19 cellular contexts compared by ENCODE assay signal in the genomic region with DNA sequence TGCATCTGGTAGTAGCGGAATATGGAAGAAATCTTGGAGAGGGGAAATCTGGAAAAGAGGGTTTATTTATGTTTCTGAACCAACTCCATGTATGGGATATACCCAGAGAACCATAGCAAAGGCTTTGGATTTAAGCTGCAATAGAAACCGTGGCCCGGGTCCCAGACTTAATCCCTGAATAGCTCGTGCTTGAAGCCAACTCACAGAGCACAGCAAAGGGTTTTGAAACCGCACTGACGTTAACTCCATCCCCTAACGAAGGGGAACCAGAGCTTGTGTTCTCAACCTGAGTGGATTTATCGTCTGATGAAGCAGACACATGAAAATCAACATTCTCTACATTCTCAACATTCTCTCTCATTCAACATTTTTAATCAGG.
DNase-seq lines count a peak whose midpoint lies in the region; ATAC-seq, FAIRE-seq and TF ChIP-seq lines count a peak whose summit lies in the region.
"Had no signal": no experiment of that assay in that cellular context is flagged by ENCODE, and none has a peak within 500 bp of the region (broad histone marks: within the 10 kb centered on the region; RNA-seq: fewer than 3 reads in every experiment).

No MANE protein-coding gene starts in this region.

- H4K8ac ChIP-seq in neuronal stem cell (ENCODE audit: low read depth, low read length) = no peak overlapping the region

- ATAC-seq in HG03108 (IDR thresholded peaks at IDR 0.05; ENCODE audit: unreplicated experiment) (no peak), heart left ventricle (no peak), GM21515 (IDR thresholded peaks at IDR 0.05; ENCODE audit: unreplicated experiment) (no peak), GM21786 (IDR thresholded peaks at IDR 0.05; ENCODE audit: unreplicated experiment) (no peak)
- ATAC-seq: HCT116 had no signal

- no peak overlapping the region for H3K18ac ChIP-seq in neuronal stem cell (ENCODE audit: low read length)

- no peak overlapping the region for H3K14ac ChIP-seq in neuronal stem cell (ENCODE audit: low read length)

- H2BK12ac ChIP-seq in neuronal stem cell (ENCODE audit: low read length) = no peak overlapping the region

- peak overlapping the region; percentile 66 for H3K27ac Mint-ChIP-seq in activated naive CD8-positive, alpha-beta T cell
- H3K27ac Mint-ChIP-seq in endodermal cell = peak overlapping the region; percentile 16
- H3K27ac Mint-ChIP-seq: activated CD4-positive, alpha-beta T cell treated with anti-CD3 and anti-CD28 coated beads, Interleukin-2, amount 10 ng/mL, durations not matched to agents 7 days and 5 days; CD14-positive monocyte; T-helper 2 cell treated with Interferon-gamma antibody and Interleukin-4, amounts not matched to agents 5 μg/mL and 100 μg/mL, for 36 hours had no signal

- H3K9ac ChIP-seq in endodermal cell (ENCODE audit: extremely low read depth, low read length, poor library complexity, severe bottlenecking) (no peak overlapping the region), neuronal stem cell (ENCODE audit: low read depth, low read length, poor library complexity) (no peak overlapping the region)

- no peak overlapping the region for H3K4ac ChIP-seq in neuronal stem cell (ENCODE audit: low read length)

- H3K4me1 Mint-ChIP-seq in activated naive CD8-positive, alpha-beta T cell (ENCODE audit: low read depth) = peaks cover 75% of the 10 kb centered on the region
- H3K4me1 Mint-ChIP-seq in endodermal cell = peaks cover 10% of the 10 kb centered on the region
- H3K4me1 Mint-ChIP-seq: CD14-positive monocyte had no signal

- H3K36me3 ChIP-seq in endodermal cell (ENCODE audit: control insufficient read depth, insufficient read depth, low read length) (no peaks in the 10 kb centered on the region), neuronal stem cell (replicated peaks in 1 of 2; ENCODE audit: control insufficient read depth in 2 of 2, insufficient read depth in 2 of 2, low read length in 2 of 2) (no peaks in the 10 kb centered on the region), heart left ventricle (no peaks in the 10 kb centered on the region)

- peak; percentile 48 for FAIRE-seq in D721Med (lab: Jason Lieb, UNC)

- no peak overlapping the region for H3K27ac ChIP-seq in endodermal cell (ENCODE audit: low read depth, low read length)
- peak overlapping the region; percentile 61 for H3K27ac ChIP-seq in neuronal stem cell (replicated peaks; ENCODE audit: low read length)
- no peak overlapping the region for H3K27ac ChIP-seq in heart left ventricle
- H3K27ac ChIP-seq: coronary artery, RWPE1 had no signal

- H3K4me3 ChIP-seq in endodermal cell (ENCODE audit: low read length) = no peak overlapping the region
- no peak overlapping the region for H3K4me3 ChIP-seq in neuronal stem cell (ENCODE audit: low read length in 2 of 2)
- H3K4me3 ChIP-seq in heart left ventricle = no peak overlapping the region
- H3K4me3 ChIP-seq: coronary artery had no signal

- no peak overlapping the region for H3K4me3 Mint-ChIP-seq in activated naive CD8-positive, alpha-beta T cell
- H3K4me3 Mint-ChIP-seq in endodermal cell = no peak overlapping the region
- H3K4me3 Mint-ChIP-seq: activated CD4-positive, alpha-beta T cell treated with anti-CD3 and anti-CD28 coated beads, Interleukin-2, amount 10 ng/mL, durations not matched to agents 7 days and 5 days; CD14-positive monocyte; T-helper 2 cell treated with Interferon-gamma antibody and Interleukin-4, amounts not matched to agents 5 μg/mL and 100 μg/mL, for 36 hours had no signal

- no peaks in the 10 kb centered on the region for H3K27me3 ChIP-seq in endodermal cell (ENCODE audit: control insufficient read depth, insufficient read depth, low read length, poor library complexity, severe bottlenecking)
- no peaks in the 10 kb centered on the region for H3K27me3 ChIP-seq in neuronal stem cell (ENCODE audit: control insufficient read depth in 3 of 3, insufficient read depth in 3 of 3, low read depth in 1 of 3, low read length in 3 of 3)
- H3K27me3 ChIP-seq in heart left ventricle = no peaks in the 10 kb centered on the region

- H3K27me3 Mint-ChIP-seq in activated naive CD8-positive, alpha-beta T cell = no peaks in the 10 kb centered on the region
- H3K27me3 Mint-ChIP-seq in endodermal cell (ENCODE audit: insufficient read depth) = no peaks in the 10 kb centered on the region
- H3K27me3 Mint-ChIP-seq: progenitor cell of endocrine pancreas had no signal

- no peak for TF ChIP-seq POLR2A in heart left ventricle (IDR thresholded peaks at IDR 0.05)

- H3K4me2 ChIP-seq in neuronal stem cell (ENCODE audit: insufficient read depth, low read length, poor library complexity, severe bottlenecking) = no peak overlapping the region

- no peaks in the 10 kb centered on the region for H3K9me3 Mint-ChIP-seq in activated naive CD8-positive, alpha-beta T cell (ENCODE audit: low read depth)
- H3K9me3 Mint-ChIP-seq in endodermal cell = peaks cover 4% of the 10 kb centered on the region
- H3K9me3 Mint-ChIP-seq: activated CD4-positive, alpha-beta T cell treated with anti-CD3 and anti-CD28 coated beads, Interleukin-2, amount 10 ng/mL, durations not matched to agents 7 days and 5 days; T-helper 2 cell treated with Interferon-gamma antibody and Interleukin-4, amounts not matched to agents 5 μg/mL and 100 μg/mL, for 36 hours had no signal

- intact Hi-C loops in heart left ventricle (cut with DNase I) = no loop called here

- H4K91ac ChIP-seq in neuronal stem cell (ENCODE audit: low read depth, low read length, poor library complexity) = no peak overlapping the region

- no peaks in the 10 kb centered on the region for H3K9me3 ChIP-seq in endodermal cell (ENCODE audit: control insufficient read depth, low read length)
- peaks cover 1 to 12% of the 10 kb centered on the region in 2 donors for H3K9me3 ChIP-seq in neuronal stem cell (replicated peaks in 1 of 2; ENCODE audit: control insufficient read depth in 2 of 2, insufficient read depth in 1 of 2, low read depth in 1 of 2, low read length in 2 of 2)
- peaks cover 0 to 3% (median 0%) of the 10 kb centered on the region in 12 donors for H3K9me3 ChIP-seq in heart left ventricle

- H2BK120ac ChIP-seq in neuronal stem cell (ENCODE audit: low read depth, low read length) = no peak overlapping the region

- DNase-seq in D721Med (ENCODE audit: insufficient read length, low spot score) (no peak), endodermal cell (no peak), neuronal stem cell (ENCODE audit: low spot score) (peak; percentile 41), heart left ventricle (no peak)
- DNase-seq: activated CD4-positive, alpha-beta T cell treated with anti-CD3 and anti-CD28 coated beads, Interleukin-2, amount 10 ng/mL, durations not matched to agents 7 days and 5 days; activated gamma-delta T cell treated with Interleukin-2 at 50 U/mL for 16 hours; GF-D8; NCI-H187; NCI-H69 had no signal

- H3K36me3 Mint-ChIP-seq in activated naive CD8-positive, alpha-beta T cell = peaks cover 5% of the 10 kb centered on the region
- H3K36me3 Mint-ChIP-seq in endodermal cell (ENCODE audit: low read depth) = no peaks in the 10 kb centered on the region
- H3K36me3 Mint-ChIP-seq: CD14-positive monocyte had no signal

- TF ChIP-seq CTCF in D721Med (IDR thresholded peaks at IDR 0.05; ENCODE audit: insufficient read depth, missing control alignments) (no peak), endodermal cell (conservative IDR thresholded peaks at IDR 0.05) (no peak), heart left ventricle (IDR thresholded peaks at IDR 0.05) (no peak)

- H2BK15ac ChIP-seq in neuronal stem cell (ENCODE audit: low read length) = no peak overlapping the region

- H3K23ac ChIP-seq in neuronal stem cell (ENCODE audit: low read depth, low read length, poor library complexity) = no peak overlapping the region

- no peak overlapping the region for H2AK5ac ChIP-seq in neuronal stem cell (ENCODE audit: low read depth, low read length)

- no peaks in the 10 kb centered on the region for H3K79me1 ChIP-seq in neuronal stem cell (ENCODE audit: low read depth, low read length)

- no peak overlapping the region for H2BK5ac ChIP-seq in neuronal stem cell (ENCODE audit: low read length)

- no peak overlapping the region for H2AFZ ChIP-seq in neuronal stem cell (ENCODE audit: low read length)

- WGBS in endodermal cell (ENCODE audit: insufficient coverage in 1 of 2, insufficient read length in 1 of 2), 2 experiments = 66 to 81% methylated on average over 5 to 8 of the region's 8 CpGs
- WGBS in neuronal stem cell (ENCODE audit: extremely low coverage in 2 of 2, insufficient read length in 2 of 2, insufficient replicate concordance in 1 of 2), 2 donors = no CpG with 5 or more reads among the region's 8 CpGs
- WGBS in heart left ventricle, 4 donors = 50 to 58% (median 53%) methylated on average over 8 of the region's 8 CpGs

- H3K4me1 ChIP-seq in endodermal cell (ENCODE audit: control insufficient read depth, insufficient read depth, low read length) (no peaks in the 10 kb centered on the region), neuronal stem cell (ENCODE audit: control insufficient read depth in 2 of 2, insufficient read depth in 1 of 2, low read depth in 1 of 2, low read length in 2 of 2) (peaks cover 3 to 15% of the 10 kb centered on the region in 2 donors), heart left ventricle (no peaks in the 10 kb centered on the region)
